8 cellular contexts compared by ENCODE assay signal in the genomic region with DNA sequence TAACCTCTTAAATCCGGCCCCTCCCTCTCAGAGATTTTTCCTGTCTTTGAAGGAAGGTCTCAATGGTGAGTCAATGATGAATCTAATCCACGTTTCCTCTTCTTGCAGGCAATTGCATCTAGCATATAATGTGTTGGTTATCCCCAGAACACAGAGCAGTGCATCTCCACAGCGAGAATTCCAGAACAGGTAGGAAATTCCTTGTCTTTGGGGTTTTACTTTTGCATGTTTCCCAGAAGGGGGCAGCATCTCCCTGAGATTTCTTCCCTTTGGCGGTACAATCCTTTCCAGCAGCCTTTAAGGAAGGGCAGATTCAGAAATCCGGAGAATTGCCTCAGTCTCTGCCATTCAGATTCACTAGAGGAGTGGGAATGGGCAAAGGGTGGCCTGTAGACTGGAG.
DNase-seq lines count a peak whose midpoint lies in the region; ATAC-seq and TF ChIP-seq lines count a peak whose summit lies in the region.

No MANE protein-coding gene starts in this region.

- no peak overlapping the region for H3K27ac ChIP-seq in thyroid gland

- peak; percentile 96 for DNase-seq in DMS53 treated with DMSO at 0.1 percent for 48 hours (lab: John Stamatoyannopoulos, UW; ENCODE audit: unreplicated experiment)
- peak; percentile 56 for DNase-seq in LHCN-M2 (ENCODE audit: low read depth)
- DNase-seq in amniotic epithelial cell (ENCODE audit: low read depth): peak; percentile 7
- peak; percentile 12 for DNase-seq in iPS DF 19.7 (ENCODE audit: low read depth, low spot score)
- DNase-seq in thyroid gland: no peak
- DNase-seq in activated gamma-delta T cell (lab: John Stamatoyannopoulos, UW): no peak
- DNase-seq in natural killer cell: no peak
- no peak for DNase-seq in activated CD4-positive, alpha-beta memory T cell treated with anti-CD3 and anti-CD28 coated beads for 36 hours

- POLR2A ChIA-PET in activated CD4-positive, alpha-beta memory T cell treated with anti-CD3 and anti-CD28 coated beads for 36 hours (lab: Charles Lee): no interaction called here

- H3K4me1 ChIP-seq in thyroid gland: no peaks in the 10 kb centered on the region

- no peak overlapping the region for H3K4me3 Mint-ChIP-seq in natural killer cell
- H3K4me3 Mint-ChIP-seq in activated CD4-positive, alpha-beta memory T cell treated with anti-CD3 and anti-CD28 coated beads for 36 hours: no peak overlapping the region

- ATAC-seq in natural killer cell: no peak

- 12 to 17% methylated on average over 5 of the region's 5 CpGs for WGBS in thyroid gland, 2 donors

- no peaks in the 10 kb centered on the region for H3K9me3 Mint-ChIP-seq in natural killer cell
- H3K9me3 Mint-ChIP-seq in activated CD4-positive, alpha-beta memory T cell treated with anti-CD3 and anti-CD28 coated beads for 36 hours: no peaks in the 10 kb centered on the region

- H3K4me1 Mint-ChIP-seq in natural killer cell: no peaks in the 10 kb centered on the region
- no peaks in the 10 kb centered on the region for H3K4me1 Mint-ChIP-seq in activated CD4-positive, alpha-beta memory T cell treated with anti-CD3 and anti-CD28 coated beads for 36 hours (ENCODE audit: low read depth)

- no peak overlapping the region for H3K27ac Mint-ChIP-seq in natural killer cell
- H3K27ac Mint-ChIP-seq in activated CD4-positive, alpha-beta memory T cell treated with anti-CD3 and anti-CD28 coated beads for 36 hours: no peak overlapping the region

- no peaks in the 10 kb centered on the region for H3K36me3 ChIP-seq in thyroid gland

- peaks cover 2 to 40% of the 10 kb centered on the region in 2 donors for H3K27me3 Mint-ChIP-seq in natural killer cell (ENCODE audit: low read depth in 2 of 2)
- peaks cover 9% of the 10 kb centered on the region for H3K27me3 Mint-ChIP-seq in activated CD4-positive, alpha-beta memory T cell treated with anti-CD3 and anti-CD28 coated beads for 36 hours

- H3K27me3 ChIP-seq in thyroid gland: no peaks in the 10 kb centered on the region

- intact Hi-C loops in thyroid gland (cut with DNase I) (no loop called here), natural killer cell (cut with micrococcal nuclease) (no loop called here)
- intact Hi-C loops in activated CD4-positive, alpha-beta memory T cell treated with anti-CD3 and anti-CD28 coated beads for 36 hours (cut with micrococcal nuclease): no loop called here

- TF ChIP-seq CTCF in thyroid gland (IDR thresholded peaks at IDR 0.05): peak in 4 of 6 experiments; percentile 16 to 39 (median 32)
- TF ChIP-seq CTCF in natural killer cell (IDR thresholded peaks at IDR 0.05): no peak

- no peak overlapping the region for H3K4me3 ChIP-seq in thyroid gland (replicated peaks in 1 of 3)

- CTCF ChIA-PET in activated CD4-positive, alpha-beta memory T cell treated with anti-CD3 and anti-CD28 coated beads for 36 hours (lab: Charles Lee): no interaction called here

- TF ChIP-seq POLR2A in thyroid gland (IDR thresholded peaks at IDR 0.05): no peak

- no peaks in the 10 kb centered on the region for H3K36me3 Mint-ChIP-seq in natural killer cell
- no peaks in the 10 kb centered on the region for H3K36me3 Mint-ChIP-seq in activated CD4-positive, alpha-beta memory T cell treated with anti-CD3 and anti-CD28 coated beads for 36 hours

- H3K9me3 ChIP-seq in thyroid gland: no peaks in the 10 kb centered on the region

Comparison
In these comparisons a context has a peak if more than half of its experiments do, and no peak if none do; other contexts are left out.
1. DNase-seq: peak in DMS53 treated with DMSO at 0.1 percent for 48 hours (single experiment), LHCN-M2 (single experiment), amniotic epithelial cell (single experiment) and iPS DF 19.7 (single experiment); none in thyroid gland (0 of 2), activated gamma-delta T cell (single experiment), natural killer cell (single experiment) and activated CD4-positive, alpha-beta memory T cell treated with anti-CD3 and anti-CD28 coated beads for 36 hours (single experiment).